ENCODE assay signal across 8 cellular contexts in genomic region chrX:44312421-44312820, GRCh38. TPM values are rescaled to one million over a fixed set of nuclear protein-coding genes. Genes with fewer than 3 reads are reported as not detected.
"Had no signal": no experiment of that assay in that cellular context is flagged by ENCODE, and none has a peak within 500 bp of the region (broad histone marks: within the 10 kb centered on the region; RNA-seq: fewer than 3 reads in every experiment).

No MANE protein-coding gene starts in this region.

- DNase-seq: IMR-90, KG1 had no signal

- FAIRE-seq: HepG2, HTR-8/SVneo had no signal

- ATAC-seq: HepG2 had no signal

- H3K27ac ChIP-seq: HL-60 had no signal

RNA-seq across cellular contexts. Expression of gene EFHC2, which starts 31.1 kb away (rescaled TPM):
- total RNA-seq: HepG2, HT-29, HT1080 had no signal
- polyA plus RNA-seq: HepG2, IgD-negative memory B cell had no signal
